In genomic region chr2:50343157-50343821, GRCh38 we compare ENCODE assay signal across 17 cellular contexts.
DNase-seq lines count a peak whose midpoint lies in the region; ATAC-seq and TF ChIP-seq lines count a peak whose summit lies in the region.
"Had no signal": no experiment of that assay in that cellular context is flagged by ENCODE, and none has a peak within 500 bp of the region (broad histone marks: within the 10 kb centered on the region; RNA-seq: fewer than 3 reads in every experiment).

No MANE protein-coding gene starts in this region.

- intact Hi-C loops in dorsolateral prefrontal cortex (cut with DNase I) = no loop called here

- H3K4me1 ChIP-seq in GM23338 (ENCODE audit: insufficient read depth) = peaks cover 30% of the 10 kb centered on the region

- no peaks in the 10 kb centered on the region for H3K9me3 Mint-ChIP-seq in GM23338

- no peak overlapping the region for H3K27ac Mint-ChIP-seq in GM23338

- TF ChIP-seq EP300 in neural cell (conservative IDR thresholded peaks at IDR 0.05; ENCODE audit: poor library complexity, severe bottlenecking) = no peak

- no peaks in the 10 kb centered on the region for H3K36me3 ChIP-seq in GM23338 (ENCODE audit: insufficient read depth)
- no peaks in the 10 kb centered on the region for H3K36me3 ChIP-seq in neural cell (ENCODE audit: insufficient read depth, low read length)

- H3K9me3 ChIP-seq in neural cell (ENCODE audit: low read length) = no peaks in the 10 kb centered on the region

- DNase-seq in DMS79 treated with DMSO at 0.1 percent for 48 hours (lab: John Stamatoyannopoulos, UW) = peak; percentile 85
- DNase-seq in GM23338 (ENCODE audit: low spot score) = no peak
- DNase-seq in dorsolateral prefrontal cortex = peak in 1 of 10 donors; percentile 26
- no peak for DNase-seq in putamen (ENCODE audit: low spot score)
- no peak for DNase-seq in HCEC 1CT
- DNase-seq: AML-193, H7, MV-4-11, NCI-H1930, NCI-H2227 treated with DMSO at 0.1 percent for 48 hours, NCI-H526, SHP77 had no signal

- H3K79me2 ChIP-seq in GM23338 (replicated peaks; ENCODE audit: insufficient read depth) = no peaks in the 10 kb centered on the region; the same call in 1 of the 2 replicates
- H3K79me2 ChIP-seq in neural cell (replicated peaks; ENCODE audit: insufficient read depth, low read length) = peaks cover 84% of the 10 kb centered on the region

- peak overlapping the region; percentile 95; the same call in 1 of the 2 replicates for H3K4me2 ChIP-seq in GM23338
- H3K4me2 ChIP-seq in neural cell (ENCODE audit: low read length) = peak overlapping the region; percentile 93
- H3K4me2 ChIP-seq: KMS-11 had no signal

- no peak overlapping the region for H3K4me3 Mint-ChIP-seq in GM23338

- H3K4me1 Mint-ChIP-seq in GM23338 = peaks cover 31% of the 10 kb centered on the region

- no peaks in the 10 kb centered on the region for H3K36me3 Mint-ChIP-seq in GM23338 (ENCODE audit: low read depth)

- H2AFZ ChIP-seq in GM23338 = no peak overlapping the region
- no peak overlapping the region for H2AFZ ChIP-seq in neural cell (ENCODE audit: low read depth, low read length)

- ATAC-seq in GM23338 = no peak
- no peak for ATAC-seq in GM21529 (IDR thresholded peaks at IDR 0.05; ENCODE audit: unreplicated experiment)

- no peaks in the 10 kb centered on the region for H3K9me2 ChIP-seq in GM23338 (ENCODE audit: insufficient read depth)
- H3K9me2 ChIP-seq in neural cell (ENCODE audit: insufficient read depth, low read length) = no peaks in the 10 kb centered on the region

- no peak for TF ChIP-seq RAD21 in neural cell (conservative IDR thresholded peaks at IDR 0.05)

- peak overlapping the region; percentile 91 for H3K9ac ChIP-seq in neural cell (ENCODE audit: low read length)
- H3K9ac ChIP-seq: KMS-11 had no signal

- H3F3A ChIP-seq in GM23338 (replicated peaks; ENCODE audit: low read depth) (no peaks in the 10 kb centered on the region), neural cell (ENCODE audit: insufficient read depth, low read length, poor library complexity, severe bottlenecking) (peaks cover 4% of the 10 kb centered on the region)

- H3K27ac ChIP-seq in GM23338 (ENCODE audit: low read depth) (no peak overlapping the region), dorsolateral prefrontal cortex (peak overlapping the region in 30 of 59 donors; percentile 3 to 81 (median 42)), neural cell (ENCODE audit: low read length) (peak overlapping the region; percentile 89)
- H3K27ac ChIP-seq: C4-2B, KMS-11, SK-N-MC had no signal

- H3K27me3 ChIP-seq in GM23338 (ENCODE audit: insufficient read depth) (peaks cover 35% of the 10 kb centered on the region), dorsolateral prefrontal cortex (peaks cover 0 to 31% (median 0%) of the 10 kb centered on the region in 45 donors), neural cell (ENCODE audit: insufficient read depth, low read depth, low read length) (no peaks in the 10 kb centered on the region)

- no peak overlapping the region for H3K4me3 ChIP-seq in GM23338
- H3K4me3 ChIP-seq in dorsolateral prefrontal cortex = peak overlapping the region in 54 of 59 donors; percentile 0 to 75 (median 62)
- peak overlapping the region; percentile 84 for H3K4me3 ChIP-seq in neural cell (ENCODE audit: low read length)
- H3K4me3 ChIP-seq: SK-N-MC had no signal

- TF ChIP-seq CTCF in GM23338 (conservative IDR thresholded peaks at IDR 0.05; ENCODE audit: low read depth in 2 of 2) (no peak), dorsolateral prefrontal cortex (IDR thresholded peaks at IDR 0.05 in 54 of 56, conservative IDR thresholded peaks at IDR 0.05 in 2 of 56; ENCODE audit: low read depth in 1 of 56, partially characterized antibody in 56 of 56) (no peak), neural cell (IDR thresholded peaks at IDR 0.05; ENCODE audit: poor library complexity, severe bottlenecking) (no peak)

- no peaks in the 10 kb centered on the region for H4K20me1 ChIP-seq in GM23338 (replicated peaks; ENCODE audit: insufficient read depth)
- H4K20me1 ChIP-seq in neural cell (ENCODE audit: insufficient read depth) = no peaks in the 10 kb centered on the region

- H3K27me3 Mint-ChIP-seq in GM23338 (ENCODE audit: insufficient read depth, low read depth, poor library complexity) = peaks cover 29% of the 10 kb centered on the region

TF ChIP-seq in GM23338, 12 proteins besides CTCF, POLR2A, EP300 and RAD21:
- TF ChIP-seq REST (IDR thresholded peaks at IDR 0.05; ENCODE audit: unreplicated experiment) (no peak), NANOG (IDR thresholded peaks at IDR 0.05; ENCODE audit: borderline replicate concordance) (no peak)

TF ChIP-seq in neural cell, 6 proteins besides CTCF, POLR2A, EP300 and RAD21:
- no peak for TF ChIP-seq POLR2AphosphoS5 (IDR thresholded peaks at IDR 0.05)
- no peak for TF ChIP-seq EZH2 (IDR thresholded peaks at IDR 0.05; ENCODE audit: borderline replicate concordance, insufficient read depth, low read length, poor library complexity, severe bottlenecking)
- no peak for TF ChIP-seq MXI1 (conservative IDR thresholded peaks at IDR 0.05; ENCODE audit: poor library complexity, severe bottlenecking)
